Comparison of ENCODE assay signal across 14 cellular contexts in the genomic region with DNA sequence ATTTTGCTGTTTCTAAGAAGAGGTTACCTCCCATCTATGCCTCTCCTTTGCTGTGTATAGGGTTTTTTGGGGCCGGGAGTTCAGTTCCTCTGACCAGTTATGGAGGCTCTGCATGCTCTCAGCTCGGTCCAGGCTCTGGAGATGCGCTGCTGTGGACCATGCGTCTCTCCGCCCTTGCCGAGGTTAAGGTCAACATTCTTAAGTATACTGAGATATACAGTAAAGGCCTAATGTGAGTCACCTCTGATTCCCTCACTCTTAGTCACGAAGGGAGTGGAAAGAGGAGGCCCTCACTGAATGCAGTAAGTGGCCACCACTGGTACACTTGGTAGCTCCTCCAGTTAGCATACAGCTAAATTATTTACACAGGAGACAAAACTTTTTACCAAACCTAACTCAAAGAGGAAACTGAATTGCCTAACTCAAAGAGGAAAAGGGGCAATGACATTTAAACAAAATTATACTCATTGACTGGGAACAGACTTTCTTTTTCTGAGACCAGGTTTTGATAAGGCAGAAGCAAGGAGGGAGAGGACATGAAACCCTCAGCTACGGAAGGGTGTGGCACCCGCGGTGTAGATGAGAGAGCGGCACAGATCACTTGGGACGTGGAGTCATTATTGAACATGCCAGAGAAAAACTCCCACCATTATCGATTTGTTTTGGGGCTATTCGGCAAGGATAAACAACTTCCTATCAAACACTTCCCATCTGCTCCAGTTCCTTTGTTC.
DNase-seq lines count a peak whose midpoint lies in the region; ATAC-seq and TF ChIP-seq lines count a peak whose summit lies in the region.
"Had no signal": no experiment of that assay in that cellular context is flagged by ENCODE, and none has a peak within 500 bp of the region (broad histone marks: within the 10 kb centered on the region; RNA-seq: fewer than 3 reads in every experiment).

No MANE protein-coding gene starts in this region.

- H3K4me1 Mint-ChIP-seq in activated naive CD8-positive, alpha-beta T cell treated with anti-CD3 and anti-CD28 coated beads, Interleukin-2, amount 50 U/mL, for 24 hours: peaks cover 5% of the 10 kb centered on the region
- peaks cover 3% of the 10 kb centered on the region for H3K4me1 Mint-ChIP-seq in activated naive CD8-positive, alpha-beta T cell treated with anti-CD3 and anti-CD28 coated beads for 36 hours
- H3K4me1 Mint-ChIP-seq: central memory CD8-positive, alpha-beta T cell; memory B cell; T-cell had no signal

- no peaks in the 10 kb centered on the region for H3K36me3 Mint-ChIP-seq in activated naive CD8-positive, alpha-beta T cell treated with anti-CD3 and anti-CD28 coated beads, Interleukin-2, amount 50 U/mL, for 24 hours (ENCODE audit: low read depth)
- no peaks in the 10 kb centered on the region for H3K36me3 Mint-ChIP-seq in activated naive CD8-positive, alpha-beta T cell treated with anti-CD3 and anti-CD28 coated beads for 36 hours
- H3K36me3 Mint-ChIP-seq: memory B cell, T-cell had no signal

- H3K27me3 Mint-ChIP-seq in activated naive CD8-positive, alpha-beta T cell treated with anti-CD3 and anti-CD28 coated beads, Interleukin-2, amount 50 U/mL, for 24 hours: peaks cover 18% of the 10 kb centered on the region
- peaks cover 17% of the 10 kb centered on the region for H3K27me3 Mint-ChIP-seq in activated naive CD8-positive, alpha-beta T cell treated with anti-CD3 and anti-CD28 coated beads for 36 hours

- H3K27ac Mint-ChIP-seq in activated naive CD8-positive, alpha-beta T cell treated with anti-CD3 and anti-CD28 coated beads, Interleukin-2, amount 50 U/mL, for 24 hours: no peak overlapping the region
- H3K27ac Mint-ChIP-seq in activated naive CD8-positive, alpha-beta T cell treated with anti-CD3 and anti-CD28 coated beads for 36 hours: no peak overlapping the region
- H3K27ac Mint-ChIP-seq: memory B cell, T-cell had no signal

- DNase-seq in activated naive CD8-positive, alpha-beta T cell treated with anti-CD3 and anti-CD28 coated beads, Interleukin-2, amount 50 U/mL, for 24 hours: no peak
- no peak for DNase-seq in activated naive CD8-positive, alpha-beta T cell treated with anti-CD3 and anti-CD28 coated beads for 36 hours
- peak; percentile 6 for DNase-seq in T1000 (lab: John Stamatoyannopoulos, UW)
- DNase-seq in fibroblast of villous mesenchyme (ENCODE audit: low read depth): peak; percentile 89
- DNase-seq in colonic mucosa: no peak
- no peak for DNase-seq in hypothalamus (lab: John Stamatoyannopoulos, UW)
- DNase-seq: ACHN; activated CD4-positive, alpha-beta T cell treated with anti-CD3 and anti-CD28 coated beads, Interleukin-2, amount 50 U/mL, for 4 hours; activated effector memory CD4-positive, alpha-beta T cell treated with anti-CD3 and anti-CD28 coated beads, Interleukin-2, amount 50 U/mL, for 16 hours; T-cell had no signal

- no peaks in the 10 kb centered on the region for H3K27me3 ChIP-seq in colonic mucosa

- H3K4me3 Mint-ChIP-seq in activated naive CD8-positive, alpha-beta T cell treated with anti-CD3 and anti-CD28 coated beads, Interleukin-2, amount 50 U/mL, for 24 hours: no peak overlapping the region
- no peak overlapping the region for H3K4me3 Mint-ChIP-seq in activated naive CD8-positive, alpha-beta T cell treated with anti-CD3 and anti-CD28 coated beads for 36 hours
- H3K4me3 Mint-ChIP-seq: central memory CD8-positive, alpha-beta T cell; memory B cell; T-cell had no signal

- TF ChIP-seq CTCF in fibroblast of villous mesenchyme (IDR thresholded peaks at IDR 0.05; ENCODE audit: insufficient read depth, low read depth, low read length): no peak
- no peak for TF ChIP-seq CTCF in colonic mucosa (IDR thresholded peaks at IDR 0.05)

- H3K9ac ChIP-seq in colonic mucosa (ENCODE audit: low read depth in 2 of 2, low read length in 2 of 2): no peak overlapping the region

- intact Hi-C loops in colonic mucosa (cut with DNase I): no loop called here

- H3K36me3 ChIP-seq in colonic mucosa: no peaks in the 10 kb centered on the region

- H3K4me3 ChIP-seq in fibroblast of villous mesenchyme (ENCODE audit: low read depth, low read length) (no peak overlapping the region), colonic mucosa (no peak overlapping the region)

- peak; percentile 80 for ATAC-seq in activated naive CD8-positive, alpha-beta T cell treated with anti-CD3 and anti-CD28 coated beads, Interleukin-2, amount 50 U/mL, for 24 hours
- ATAC-seq in GM21447 (IDR thresholded peaks at IDR 0.05; ENCODE audit: unreplicated experiment): no peak
- no peak for ATAC-seq in activated CD4-positive, CD25-positive, alpha-beta regulatory T cell treated with anti-CD3 and anti-CD28 coated beads, Interleukin-2, amount 50 U/mL, for 24 hours
- ATAC-seq: T-cell had no signal

- H3K9me3 Mint-ChIP-seq in activated naive CD8-positive, alpha-beta T cell treated with anti-CD3 and anti-CD28 coated beads, Interleukin-2, amount 50 U/mL, for 24 hours: no peaks in the 10 kb centered on the region
- H3K9me3 Mint-ChIP-seq in activated naive CD8-positive, alpha-beta T cell treated with anti-CD3 and anti-CD28 coated beads for 36 hours: peaks cover under 1% of the 10 kb centered on the region
- H3K9me3 Mint-ChIP-seq: central memory CD8-positive, alpha-beta T cell had no signal

- no peak overlapping the region for H3K27ac ChIP-seq in colonic mucosa

- no peaks in the 10 kb centered on the region for H3K9me3 ChIP-seq in colonic mucosa

- H3K4me1 ChIP-seq in colonic mucosa: no peaks in the 10 kb centered on the region

Comparison
In these comparisons a context has a peak if more than half of its experiments do, and no peak if none do; other contexts are left out.
1. DNase-seq: peak in T1000 (single experiment) and fibroblast of villous mesenchyme (single experiment); none in activated naive CD8-positive, alpha-beta T cell treated with anti-CD3 and anti-CD28 coated beads, Interleukin-2, amount 50 U/mL, for 24 hours (single experiment), activated naive CD8-positive, alpha-beta T cell treated with anti-CD3 and anti-CD28 coated beads for 36 hours (single experiment), colonic mucosa (single experiment) and hypothalamus (0 of 51).